In the genomic region with DNA sequence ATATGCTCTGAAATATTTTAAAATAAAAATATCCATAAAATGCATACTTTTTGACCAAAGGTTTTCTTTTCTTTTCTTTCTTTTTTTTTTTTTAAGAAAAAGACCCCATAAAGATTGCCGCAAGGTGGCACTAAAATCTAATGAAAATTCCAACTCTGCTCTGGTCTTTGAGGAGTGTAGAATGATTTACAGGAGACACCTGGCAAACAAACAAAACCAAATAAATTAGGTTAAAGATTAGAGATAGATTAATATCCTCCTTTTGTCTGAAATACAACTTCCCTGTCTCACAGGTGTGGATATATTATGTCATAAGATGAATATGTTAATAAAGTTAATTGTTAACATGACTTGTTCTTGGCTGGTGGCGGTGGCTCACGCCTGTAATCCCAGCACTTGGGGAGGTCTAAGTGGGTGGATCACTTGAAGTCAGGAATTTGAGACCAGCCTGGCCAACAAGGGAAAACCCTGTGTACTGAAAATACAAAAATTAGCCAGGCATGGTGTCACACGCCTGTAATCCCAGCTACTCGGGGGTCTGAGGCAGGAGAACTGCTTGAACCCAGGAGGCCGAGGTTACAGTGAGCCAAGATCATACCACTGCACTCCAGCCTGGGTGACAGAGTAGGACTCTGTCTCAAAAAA, we compare ENCODE assay signal across 1 cellular context.
TF ChIP-seq lines count a peak whose summit lies in the region.

No MANE protein-coding gene starts in this region.

TF ChIP-seq in GM12878, 131 proteins besides CTCF, POLR2A, EP300 and RAD21:
- TF ChIP-seq, protein P1, sequence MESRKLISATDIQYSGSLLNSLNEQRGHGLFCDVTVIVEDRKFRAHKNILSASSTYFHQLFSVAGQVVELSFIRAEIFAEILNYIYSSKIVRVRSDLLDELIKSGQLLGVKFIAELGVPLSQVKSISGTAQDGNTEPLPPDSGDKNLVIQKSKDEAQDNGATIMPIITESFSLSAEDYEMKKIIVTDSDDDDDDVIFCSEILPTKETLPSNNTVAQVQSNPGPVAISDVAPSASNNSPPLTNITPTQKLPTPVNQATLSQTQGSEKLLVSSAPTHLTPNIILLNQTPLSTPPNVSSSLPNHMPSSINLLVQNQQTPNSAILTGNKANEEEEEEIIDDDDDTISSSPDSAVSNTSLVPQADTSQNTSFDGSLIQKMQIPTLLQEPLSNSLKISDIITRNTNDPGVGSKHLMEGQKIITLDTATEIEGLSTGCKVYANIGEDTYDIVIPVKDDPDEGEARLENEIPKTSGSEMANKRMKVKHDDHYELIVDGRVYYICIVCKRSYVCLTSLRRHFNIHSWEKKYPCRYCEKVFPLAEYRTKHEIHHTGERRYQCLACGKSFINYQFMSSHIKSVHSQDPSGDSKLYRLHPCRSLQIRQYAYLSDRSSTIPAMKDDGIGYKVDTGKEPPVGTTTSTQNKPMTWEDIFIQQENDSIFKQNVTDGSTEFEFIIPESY (IDR thresholded peaks at IDR 0.05) = 0 out of 2 replicates have a peak, but pooled peaks have one; percentile 31
- TF ChIP-seq ZNF207 (IDR thresholded peaks at IDR 0.05; ENCODE audit: borderline replicate concordance) (no peak), ZNF384 (IDR thresholded peaks at IDR 0.05; ENCODE audit: borderline replicate concordance, low read depth, low read length) (peak; percentile 90), SMC3 (IDR thresholded peaks at IDR 0.05; ENCODE audit: borderline replicate concordance, low read length) (peak; percentile 87)
